In genomic region chr3:58323795-58324674, GRCh38 we compare ENCODE assay signal across 13 cellular contexts. TPM values are rescaled to one million over a fixed set of nuclear protein-coding genes. Genes with fewer than 3 reads are reported as not detected.
DNase-seq lines count a peak whose midpoint lies in the region; ATAC-seq, FAIRE-seq and TF ChIP-seq lines count a peak whose summit lies in the region.
"Had no signal": no experiment of that assay in that cellular context is flagged by ENCODE, and none has a peak within 500 bp of the region (broad histone marks: within the 10 kb centered on the region; RNA-seq: fewer than 3 reads in every experiment).

No MANE protein-coding gene starts in this region.

- H3K36me3 Mint-ChIP-seq in activated CD8-positive, alpha-beta memory T cell treated with anti-CD3 and anti-CD28 coated beads, Interleukin-2, amount 10 ng/mL, durations not matched to agents 7 days and 5 days = peaks cover 6% of the 10 kb centered on the region
- H3K36me3 Mint-ChIP-seq in activated CD4-positive, alpha-beta memory T cell treated with anti-CD3 and anti-CD28 coated beads for 36 hours = peaks cover 3% of the 10 kb centered on the region
- H3K36me3 Mint-ChIP-seq in stimulated activated memory B cell treated with anti-CD40 and anti-IgM and Interleukin-4, amounts not matched to agents 10 μg/mL and 1 μg/mL and 100 μg/mL, for 72 hours = no peaks in the 10 kb centered on the region

- TF ChIP-seq POLR2A in endothelial cell of umbilical vein (IDR thresholded peaks at IDR 0.05; ENCODE audit: low read depth, low read length) = no peak

- peak overlapping the region; percentile 59 for H3K27ac Mint-ChIP-seq in activated CD8-positive, alpha-beta memory T cell treated with anti-CD3 and anti-CD28 coated beads, Interleukin-2, amount 10 ng/mL, durations not matched to agents 7 days and 5 days
- peak overlapping the region; percentile 93 for H3K27ac Mint-ChIP-seq in activated CD4-positive, alpha-beta memory T cell treated with anti-CD3 and anti-CD28 coated beads for 36 hours
- peak overlapping the region; percentile 93 for H3K27ac Mint-ChIP-seq in stimulated activated memory B cell treated with anti-CD40 and anti-IgM and Interleukin-4, amounts not matched to agents 10 μg/mL and 1 μg/mL and 100 μg/mL, for 72 hours

- no TSS peak for BruUV-seq in endothelial cell of umbilical vein (replicated peaks; lab: Mats Ljungman, UMichigan)

- H3K4me1 ChIP-seq in endothelial cell of umbilical vein (ENCODE audit: control insufficient read depth, extremely low read depth, insufficient read depth, low read length) = peaks cover 19% of the 10 kb centered on the region
- H3K4me1 ChIP-seq in tibial artery = peaks cover 0 to 7% (median 0%) of the 10 kb centered on the region in 4 donors
- H3K4me1 ChIP-seq: breast epithelium had no signal

- H3K79me2 ChIP-seq in endothelial cell of umbilical vein (ENCODE audit: control insufficient read depth, insufficient read depth, low read length) = no peaks in the 10 kb centered on the region

- H3K9ac ChIP-seq in endothelial cell of umbilical vein (replicated peaks; ENCODE audit: extremely low read depth, insufficient read depth, low read length) = peak overlapping the region; percentile 25

- H3K9me3 ChIP-seq in endothelial cell of umbilical vein (replicated peaks; ENCODE audit: control insufficient read depth, insufficient read depth, low read length) (no peaks in the 10 kb centered on the region), tibial artery (no peaks in the 10 kb centered on the region)
- H3K9me3 ChIP-seq: breast epithelium, transverse colon had no signal

- no peaks in the 10 kb centered on the region for H3K9me1 ChIP-seq in endothelial cell of umbilical vein (replicated peaks; ENCODE audit: control insufficient read depth, extremely low read depth, insufficient read depth, low read length)

- H3K27me3 ChIP-seq in endothelial cell of umbilical vein (ENCODE audit: control insufficient read depth in 2 of 2, insufficient read depth in 2 of 2, low read length in 2 of 2) (no peaks in the 10 kb centered on the region), tibial artery (no peaks in the 10 kb centered on the region)
- H3K27me3 ChIP-seq: breast epithelium, transverse colon had no signal

- DNase-seq in activated CD8-positive, alpha-beta memory T cell treated with anti-CD3 and anti-CD28 coated beads, Interleukin-2, amount 10 ng/mL, durations not matched to agents 7 days and 5 days = no peak
- no peak for DNase-seq in activated CD8-positive, alpha-beta memory T cell treated with anti-CD3 and anti-CD28 coated beads, Interleukin-2, amount 50 U/mL, for 4 hours
- DNase-seq in activated CD4-positive, alpha-beta memory T cell treated with anti-CD3 and anti-CD28 coated beads for 36 hours = peak; percentile 29
- DNase-seq in endothelial cell of umbilical vein (ENCODE audit: low read depth, low spot score) = peak; percentile 89
- no peak for DNase-seq in T1000 (lab: John Stamatoyannopoulos, UW)
- no peak for DNase-seq in coronary artery (ENCODE audit: low spot score)
- DNase-seq in tibial artery = no peak
- DNase-seq: hippocampal formation, NCI-H2029 treated with DMSO at 0.1 percent for 48 hours, retina, transverse colon had no signal

- peaks cover 2 to 3% of the 10 kb centered on the region in 2 experiments for H3K36me3 ChIP-seq in endothelial cell of umbilical vein (ENCODE audit: control insufficient read depth in 2 of 2, extremely low read depth in 1 of 2, insufficient read depth in 2 of 2, low read length in 2 of 2)
- H3K36me3 ChIP-seq in tibial artery = peaks cover 0 to 8% (median 4%) of the 10 kb centered on the region in 3 donors
- H3K36me3 ChIP-seq: breast epithelium, transverse colon had no signal

- H3K9me3 Mint-ChIP-seq in activated CD8-positive, alpha-beta memory T cell treated with anti-CD3 and anti-CD28 coated beads, Interleukin-2, amount 10 ng/mL, durations not matched to agents 7 days and 5 days (ENCODE audit: low read depth) = no peaks in the 10 kb centered on the region
- no peaks in the 10 kb centered on the region for H3K9me3 Mint-ChIP-seq in activated CD4-positive, alpha-beta memory T cell treated with anti-CD3 and anti-CD28 coated beads for 36 hours
- no peaks in the 10 kb centered on the region for H3K9me3 Mint-ChIP-seq in stimulated activated memory B cell treated with anti-CD40 and anti-IgM and Interleukin-4, amounts not matched to agents 10 μg/mL and 1 μg/mL and 100 μg/mL, for 72 hours

- dilution Hi-C loops in endothelial cell of umbilical vein (cut with MboI; ENCODE audit: extremely low pct_ligation_motif_present, low sequenced_read_pairs) = no loop called here

- peaks cover 31% of the 10 kb centered on the region for H3K4me1 Mint-ChIP-seq in activated CD8-positive, alpha-beta memory T cell treated with anti-CD3 and anti-CD28 coated beads, Interleukin-2, amount 10 ng/mL, durations not matched to agents 7 days and 5 days
- peaks cover 37% of the 10 kb centered on the region for H3K4me1 Mint-ChIP-seq in activated CD4-positive, alpha-beta memory T cell treated with anti-CD3 and anti-CD28 coated beads for 36 hours (ENCODE audit: low read depth)
- peaks cover 66% of the 10 kb centered on the region for H3K4me1 Mint-ChIP-seq in stimulated activated memory B cell treated with anti-CD40 and anti-IgM and Interleukin-4, amounts not matched to agents 10 μg/mL and 1 μg/mL and 100 μg/mL, for 72 hours

- intact Hi-C loops in activated CD4-positive, alpha-beta memory T cell treated with anti-CD3 and anti-CD28 coated beads for 36 hours (cut with micrococcal nuclease) = loop anchor here (1.0 to 5.0 kb wide), 5 partner anchors 11 to 308 kb away; partner anchors contain the start of genes HTD2, PDHB and RPP14
- intact Hi-C loops in endothelial cell of umbilical vein (cut with micrococcal nuclease) (loop anchor here (1.0 to 2.0 kb wide), 2 partner anchors 8 to 305 kb away; partner anchors contain the start of gene PXK), tibial artery (cut with DNase I; ENCODE audit: low total_unique reads) (loop anchor here (5.0 kb wide), 1 partner anchor 88 kb away; no protein-coding TSS in a partner anchor)

- H3K4me2 ChIP-seq in endothelial cell of umbilical vein (ENCODE audit: insufficient read depth, low read length) = peak overlapping the region; percentile 37

- H4K20me1 ChIP-seq in endothelial cell of umbilical vein (replicated peaks; ENCODE audit: control insufficient read depth, extremely low read depth, insufficient read depth, low read length) = no peaks in the 10 kb centered on the region

- CTCF ChIA-PET in activated CD8-positive, alpha-beta memory T cell treated with anti-CD3 and anti-CD28 coated beads, Interleukin-2, amount 10 ng/mL, durations not matched to agents 7 days and 5 days (lab: Charles Lee) = interaction anchor here (0.9 to 8.5 kb wide), 6 partner anchors 17 to 167 kb away, joined by 3 to 54 read pairs (median 4); partner anchors contain the start of genes HTD2 and RPP14
- CTCF ChIA-PET in activated CD4-positive, alpha-beta memory T cell treated with anti-CD3 and anti-CD28 coated beads for 36 hours (lab: Charles Lee) = interaction anchor here (1.0 to 5.9 kb wide), 6 partner anchors 10 to 210 kb away, joined by 3 to 48 read pairs (median 4); partner anchors contain the start of genes HTD2, KCTD6 and RPP14
- CTCF ChIA-PET in endothelial cell of umbilical vein (lab: Charles Lee) = interaction anchor here (0.6 to 7.2 kb wide), 9 partner anchors 10 to 94 kb away, joined by 3 to 44 read pairs (median 4); partner anchors contain the start of genes HTD2 and RPP14

- H3K4me3 ChIP-seq in endothelial cell of umbilical vein (replicated peaks in 1 of 3; ENCODE audit: insufficient read depth in 1 of 3, low read depth in 1 of 3, low read length in 3 of 3) = no peak overlapping the region
- no peak overlapping the region for H3K4me3 ChIP-seq in coronary artery
- H3K4me3 ChIP-seq in tibial artery = no peak overlapping the region
- H3K4me3 ChIP-seq: breast epithelium, transverse colon had no signal

- H3K27ac ChIP-seq in endothelial cell of umbilical vein (ENCODE audit: insufficient read depth, low read depth, low read length) = peak overlapping the region; percentile 14
- no peak overlapping the region for H3K27ac ChIP-seq in coronary artery
- H3K27ac ChIP-seq in tibial artery = no peak overlapping the region
- H3K27ac ChIP-seq: breast epithelium had no signal

- POLR2A ChIA-PET in activated CD4-positive, alpha-beta memory T cell treated with anti-CD3 and anti-CD28 coated beads for 36 hours (lab: Charles Lee) = interaction anchor here (0.6 to 2.6 kb wide), 5 partner anchors 11 to 139 kb away, joined by 3 to 20 read pairs (median 3); partner anchors contain the start of genes HTD2, PDHB and RPP14
- POLR2A ChIA-PET in endothelial cell of umbilical vein (lab: Charles Lee) = interaction anchor here (1.2 kb wide), 1 partner anchor 18 kb away, joined by 3 read pairs; the partner anchor contains the start of gene RPP14

- no peak overlapping the region for H3K4me3 Mint-ChIP-seq in activated CD8-positive, alpha-beta memory T cell treated with anti-CD3 and anti-CD28 coated beads, Interleukin-2, amount 10 ng/mL, durations not matched to agents 7 days and 5 days
- peak overlapping the region; percentile 34 for H3K4me3 Mint-ChIP-seq in activated CD4-positive, alpha-beta memory T cell treated with anti-CD3 and anti-CD28 coated beads for 36 hours
- peak overlapping the region; percentile 29 for H3K4me3 Mint-ChIP-seq in stimulated activated memory B cell treated with anti-CD40 and anti-IgM and Interleukin-4, amounts not matched to agents 10 μg/mL and 1 μg/mL and 100 μg/mL, for 72 hours

- no peak overlapping the region for H2AFZ ChIP-seq in endothelial cell of umbilical vein (ENCODE audit: low read depth, low read length)

- FAIRE-seq in endothelial cell of umbilical vein (lab: Jason Lieb, UNC) = peak; percentile 77

- ATAC-seq in activated CD8-positive, alpha-beta memory T cell treated with anti-CD3 and anti-CD28 coated beads, Interleukin-2, amount 10 ng/mL, durations not matched to agents 7 days and 5 days = peak; percentile 52
- ATAC-seq in stimulated activated memory B cell treated with anti-CD40 and anti-IgM and Interleukin-4, amounts not matched to agents 10 μg/mL and 1 μg/mL and 100 μg/mL, for 72 hours = peak; percentile 66

- H3K27me3 Mint-ChIP-seq in activated CD8-positive, alpha-beta memory T cell treated with anti-CD3 and anti-CD28 coated beads, Interleukin-2, amount 10 ng/mL, durations not matched to agents 7 days and 5 days = no peaks in the 10 kb centered on the region
- H3K27me3 Mint-ChIP-seq in activated CD4-positive, alpha-beta memory T cell treated with anti-CD3 and anti-CD28 coated beads for 36 hours = no peaks in the 10 kb centered on the region
- H3K27me3 Mint-ChIP-seq in stimulated activated memory B cell treated with anti-CD40 and anti-IgM and Interleukin-4, amounts not matched to agents 10 μg/mL and 1 μg/mL and 100 μg/mL, for 72 hours = no peaks in the 10 kb centered on the region

- TF ChIP-seq CTCF in endothelial cell of umbilical vein (IDR thresholded peaks at IDR 0.05; ENCODE audit: extremely low read depth in 1 of 2, insufficient read depth in 1 of 2, low read depth in 1 of 2, low read length in 2 of 2) (no peak), coronary artery (IDR thresholded peaks at IDR 0.05) (no peak), tibial artery (IDR thresholded peaks at IDR 0.05) (no peak)

RNA-seq across cellular contexts. Expression of gene PXK, which starts 8.7 kb away (rescaled TPM):
- 10 to 100 TPM; 61.7 to 64.7 TPM for total RNA-seq in activated CD8-positive, alpha-beta memory T cell treated with anti-CD3 and anti-CD28 coated beads, Interleukin-2, amount 10 ng/mL, durations not matched to agents 7 days and 5 days
- total RNA-seq in activated CD4-positive, alpha-beta memory T cell treated with anti-CD3 and anti-CD28 coated beads for 36 hours = 10 to 100 TPM; 40.9 to 45.4 TPM
- 11.1 and 14.6 TPM in 2 replicates for total RNA-seq in endothelial cell of umbilical vein
- polyA plus RNA-seq in endothelial cell of umbilical vein = 8.4 and 11.3 TPM in 2 replicates
- polyA plus RNA-seq in endothelial cell of umbilical vein (2011; cell fraction: cytosol; rRNA removed) = 12.8 and 15.2 TPM in 2 replicates
- polyA plus RNA-seq in endothelial cell of umbilical vein (2011; cell fraction: nucleus; rRNA removed) = 20.7 and 21.6 TPM in 2 replicates
- polyA plus RNA-seq in endothelial cell of umbilical vein (2012) = 11.0 and 14.3 TPM in 2 replicates
- 12.2 and 17.7 TPM in 2 replicates for polyA minus RNA-seq in endothelial cell of umbilical vein
- polyA minus RNA-seq in endothelial cell of umbilical vein (2011; cell fraction: cytosol; rRNA and poly(A)+ RNA removed) = 4.4 TPM
- polyA minus RNA-seq in endothelial cell of umbilical vein (2011; cell fraction: nucleus; rRNA and poly(A)+ RNA removed) = 14.9 and 22.0 TPM in 2 replicates

RNA-seq across cellular contexts. Expression of gene HTD2, which starts 17.7 kb away (rescaled TPM):
- total RNA-seq in activated CD8-positive, alpha-beta memory T cell treated with anti-CD3 and anti-CD28 coated beads, Interleukin-2, amount 10 ng/mL, durations not matched to agents 7 days and 5 days = 1 to 10 TPM; 6.9 to 7.4 TPM
- total RNA-seq in activated CD4-positive, alpha-beta memory T cell treated with anti-CD3 and anti-CD28 coated beads for 36 hours = 1 to 10 TPM; 7.6 to 9.5 TPM
- 10.0 and 10.3 TPM in 2 replicates for total RNA-seq in endothelial cell of umbilical vein
- polyA plus RNA-seq in endothelial cell of umbilical vein = 4.5 and 8.2 TPM in 2 replicates
- polyA plus RNA-seq in endothelial cell of umbilical vein (2011; cell fraction: cytosol; rRNA removed) = 7.8 and 9.0 TPM in 2 replicates
- polyA plus RNA-seq in endothelial cell of umbilical vein (2011; cell fraction: nucleus; rRNA removed) = 5.1 and 6.5 TPM in 2 replicates
- polyA plus RNA-seq in endothelial cell of umbilical vein (2012) = 3.8 and 9.0 TPM in 2 replicates
- polyA minus RNA-seq in endothelial cell of umbilical vein = 8.0 and 8.6 TPM in 2 replicates
- 7.6 TPM for polyA minus RNA-seq in endothelial cell of umbilical vein (2011; cell fraction: cytosol; rRNA and poly(A)+ RNA removed)
- 3.2 and 3.6 TPM in 2 replicates for polyA minus RNA-seq in endothelial cell of umbilical vein (2011; cell fraction: nucleus; rRNA and poly(A)+ RNA removed)

RNA-seq across cellular contexts. Expression of gene RPP14, which starts 18.0 kb away (rescaled TPM):
- total RNA-seq in activated CD8-positive, alpha-beta memory T cell treated with anti-CD3 and anti-CD28 coated beads, Interleukin-2, amount 10 ng/mL, durations not matched to agents 7 days and 5 days = 10 to 100 TPM; 12.9 to 16.9 TPM
- total RNA-seq in activated CD4-positive, alpha-beta memory T cell treated with anti-CD3 and anti-CD28 coated beads for 36 hours = 10 to 100 TPM; 14.0 to 15.4 TPM
- 18.1 and 21.3 TPM in 2 replicates for total RNA-seq in endothelial cell of umbilical vein
- 9.6 and 11.9 TPM in 2 replicates for polyA plus RNA-seq in endothelial cell of umbilical vein
- 10.4 and 11.1 TPM in 2 replicates for polyA plus RNA-seq in endothelial cell of umbilical vein (2011; cell fraction: cytosol; rRNA removed)
- polyA plus RNA-seq in endothelial cell of umbilical vein (2011; cell fraction: nucleus; rRNA removed) = 11.6 and 14.7 TPM in 2 replicates
- polyA plus RNA-seq in endothelial cell of umbilical vein (2012) = 9.5 and 10.1 TPM in 2 replicates
- polyA minus RNA-seq in endothelial cell of umbilical vein = 9.5 and 14.8 TPM in 2 replicates
- 13.9 TPM for polyA minus RNA-seq in endothelial cell of umbilical vein (2011; cell fraction: cytosol; rRNA and poly(A)+ RNA removed)
- 9.8 and 10.8 TPM in 2 replicates for polyA minus RNA-seq in endothelial cell of umbilical vein (2011; cell fraction: nucleus; rRNA and poly(A)+ RNA removed)

Comparison
In these comparisons a context has a peak if more than half of its experiments do, and no peak if none do; other contexts are left out.
1. DNase-seq: peak in activated CD4-positive, alpha-beta memory T cell treated with anti-CD3 and anti-CD28 coated beads for 36 hours (single experiment) and endothelial cell of umbilical vein (single experiment); none in activated CD8-positive, alpha-beta memory T cell treated with anti-CD3 and anti-CD28 coated beads, Interleukin-2, amount 10 ng/mL, durations not matched to agents 7 days and 5 days (single experiment), activated CD8-positive, alpha-beta memory T cell treated with anti-CD3 and anti-CD28 coated beads, Interleukin-2, amount 50 U/mL, for 4 hours (single experiment), T1000 (single experiment), coronary artery (single experiment) and tibial artery (0 of 2).
2. Peak in every context shown above with its lines, with median percentiles within 50 percentile points of each other: H3K27ac Mint-ChIP-seq.